Comparison of ENCODE assay signal across 8 cellular contexts in genomic region chr1:167057297-167057688, GRCh38. TPM values are rescaled to one million over a fixed set of nuclear protein-coding genes. Genes with fewer than 3 reads are reported as not detected.
A peak's percentile ranks its signal among the peaks of the same experiment; 100 is the strongest.
DNase-seq lines count a peak whose midpoint lies in the region; ATAC-seq, FAIRE-seq and TF ChIP-seq lines count a peak whose summit lies in the region.

No MANE protein-coding gene starts in this region.

- no peak overlapping the region for H3K27ac Mint-ChIP-seq in activated B cell treated with CpG ODN at 0.5 μM for 24 hours

- no peak overlapping the region for H3K4me3 ChIP-seq in heart right ventricle
- H3K4me3 ChIP-seq in small intestine (ENCODE audit: low read depth in 1 of 2, low read length in 2 of 2) = no peak overlapping the region

- intact Hi-C loops in activated B cell treated with CpG ODN at 0.5 μM for 24 hours (cut with micrococcal nuclease) (loop anchor here (5.0 kb wide), 1 partner anchor 80 kb away; the partner anchor contains the start of gene ILDR2), heart right ventricle (cut with DNase I) (loop anchor here in 9 of 10 donors (1.0 to 10.0 kb wide), 9 partner anchors 80 to 175 kb away; partner anchors contain the start of gene ILDR2 (in 3 of the 9))

- WGBS in heart right ventricle, 2 donors = 34 to 35% methylated on average over 6 of the region's 6 CpGs
- 55 to 69% (median 68%) methylated on average over 6 of the region's 6 CpGs for WGBS in small intestine, 3 donors

- H3K4me3 Mint-ChIP-seq in activated B cell treated with CpG ODN at 0.5 μM for 24 hours = no peak overlapping the region

- H3K36me3 ChIP-seq in heart right ventricle (no peaks in the 10 kb centered on the region), small intestine (ENCODE audit: control insufficient read depth in 2 of 2, insufficient read depth in 2 of 2, low read length in 2 of 2) (peaks cover 0 to 10% of the 10 kb centered on the region in 2 donors)

- H3K4me1 ChIP-seq in heart right ventricle (peaks cover 0 to 8% (median 5%) of the 10 kb centered on the region in 9 donors), small intestine (ENCODE audit: control insufficient read depth in 2 of 2, insufficient read depth in 1 of 2, low read depth in 1 of 2, low read length in 1 of 2) (no peaks in the 10 kb centered on the region)

- ATAC-seq in GM18511 (IDR thresholded peaks at IDR 0.05; ENCODE audit: unreplicated experiment) (peak; percentile 75), HG03135 (IDR thresholded peaks at IDR 0.05; ENCODE audit: unreplicated experiment) (peak; percentile 55), activated B cell treated with CpG ODN at 0.5 μM for 24 hours (ENCODE audit: low read depth) (peak; percentile 59), heart right ventricle (peak in 7 of 8 donors; percentile 63 to 79 (median 73))

- TF ChIP-seq CTCF in activated B cell treated with CpG ODN at 0.5 μM for 24 hours (IDR thresholded peaks at IDR 0.05) (no peak), heart right ventricle (IDR thresholded peaks at IDR 0.05) (peak in 8 of 9 donors; percentile 16 to 66 (median 54))

- POLR2A ChIA-PET in activated B cell treated with CpG ODN at 0.5 μM for 24 hours (lab: Charles Lee) = interaction anchor here (4.9 kb wide), 1 partner anchor 148 kb away, joined by 34 read pairs; no protein-coding TSS in a partner anchor

- DNase-seq in Ammon's horn (ENCODE audit: low spot score) (peak; percentile 84), NCI-H2171 treated with DMSO at 0.1 percent for 48 hours (lab: John Stamatoyannopoulos, UW) (peak; percentile 86), activated B cell treated with CpG ODN at 0.5 μM for 24 hours (no peak), heart right ventricle (no peak), small intestine (peak; percentile 20)
- DNase-seq in activated CD4-positive, CD25-positive, alpha-beta regulatory T cell (lab: John Stamatoyannopoulos, UW) = no peak

- H3K27me3 Mint-ChIP-seq in activated B cell treated with CpG ODN at 0.5 μM for 24 hours = peaks cover 5% of the 10 kb centered on the region

- H3K9me3 Mint-ChIP-seq in activated B cell treated with CpG ODN at 0.5 μM for 24 hours = no peaks in the 10 kb centered on the region

- peaks cover 4% of the 10 kb centered on the region for H3K4me1 Mint-ChIP-seq in activated B cell treated with CpG ODN at 0.5 μM for 24 hours

- no peak for FAIRE-seq in small intestine (lab: Jason Lieb, UNC)

- H3K9me3 ChIP-seq in heart right ventricle = no peaks in the 10 kb centered on the region
- H3K9me3 ChIP-seq in small intestine (ENCODE audit: control insufficient read depth, low read depth) = no peaks in the 10 kb centered on the region

- H3K27me3 ChIP-seq in heart right ventricle (peaks cover 0 to 12% (median 0%) of the 10 kb centered on the region in 7 donors), small intestine (ENCODE audit: control insufficient read depth in 2 of 2, insufficient read depth in 2 of 2, low read length in 2 of 2) (no peaks in the 10 kb centered on the region)

- CTCF ChIA-PET in activated B cell treated with CpG ODN at 0.5 μM for 24 hours (lab: Charles Lee) = interaction anchor here (0.8 to 16.9 kb wide), 11 partner anchors 13 to 442 kb away, joined by 3 to 700 read pairs (median 5); no protein-coding TSS in a partner anchor

- H3K27ac ChIP-seq in heart right ventricle = no peak overlapping the region
- H3K27ac ChIP-seq in small intestine (ENCODE audit: low read depth in 1 of 2, low read length in 1 of 2) = no peak overlapping the region

- H3K36me3 Mint-ChIP-seq in activated B cell treated with CpG ODN at 0.5 μM for 24 hours (ENCODE audit: low read depth) = no peaks in the 10 kb centered on the region

RNA-seq across cellular contexts. Expression of gene GPA33, which starts 32.9 kb away (rescaled TPM):
- total RNA-seq in activated B cell treated with CpG ODN at 0.5 μM for 24 hours = not detected in 2 replicates
- total RNA-seq in heart right ventricle = 1 to 10 TPM in 7 of 10 donors, under 1 TPM in 2, not detected in 1; 0.15 to 5.8 (median 2.1) TPM
- under 1 TPM; 0.16 to 0.29 TPM for polyA plus RNA-seq in heart right ventricle
- 100 to 1,000 TPM in 2 of 3 donors, 10 to 100 TPM in 1; 30.9 to 114 (median 111) TPM for polyA plus RNA-seq in small intestine

RNA-seq across cellular contexts. Expression of gene STYXL2, which starts 36.6 kb away (rescaled TPM):
- total RNA-seq in activated B cell treated with CpG ODN at 0.5 μM for 24 hours = not detected in 2 replicates
- total RNA-seq in heart right ventricle = 100 to 1,000 TPM; 102 to 638 (median 243) TPM
- polyA plus RNA-seq in heart right ventricle = 10 to 100 TPM; 32.4 to 53.3 TPM
- polyA plus RNA-seq in small intestine = under 1 TPM in 2 of 3 donors, not detected in 1; 0.07 to 0.27 TPM

Comparison
In these comparisons a context has a peak if more than half of its experiments do, and no peak if none do; other contexts are left out.
1. DNase-seq: peak in Ammon's horn (single experiment), NCI-H2171 treated with DMSO at 0.1 percent for 48 hours (single experiment) and small intestine (single experiment); none in activated B cell treated with CpG ODN at 0.5 μM for 24 hours (single experiment), heart right ventricle (0 of 2) and activated CD4-positive, CD25-positive, alpha-beta regulatory T cell (0 of 4).
2. RNA of gene STYXL2, which starts 36.6 kb away (total RNA-seq): 102 to 638 TPM in heart right ventricle; not detected in activated B cell treated with CpG ODN at 0.5 μM for 24 hours; every median in the first group is over 100 times any median in the second.
3. Peak in every context shown above with its lines, with median percentiles within 50 percentile points of each other: ATAC-seq.